ENCODE assay signal across 9 cellular contexts in the genomic region with DNA sequence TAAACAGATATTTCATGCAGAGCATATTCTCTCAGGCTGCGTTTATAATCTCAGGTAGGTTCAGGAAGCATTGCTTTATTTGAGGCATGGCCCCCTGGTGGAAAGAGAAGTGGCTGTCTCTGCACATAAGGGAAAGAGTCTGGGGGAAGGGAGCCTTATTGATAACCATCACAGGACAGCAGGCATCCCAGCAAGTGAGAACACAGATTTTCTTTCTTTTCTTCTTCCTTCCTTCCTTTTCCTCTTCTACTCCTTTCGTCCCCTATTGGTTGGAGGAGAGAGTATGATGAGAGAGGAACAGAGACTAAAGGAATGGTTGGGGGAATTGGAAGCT. TPM values are rescaled to one million over a fixed set of nuclear protein-coding genes. Genes with fewer than 3 reads are reported as not detected.
DNase-seq lines count a peak whose midpoint lies in the region; ATAC-seq and TF ChIP-seq lines count a peak whose summit lies in the region.
"Had no signal": no experiment of that assay in that cellular context is flagged by ENCODE, and none has a peak within 500 bp of the region (broad histone marks: within the 10 kb centered on the region; RNA-seq: fewer than 3 reads in every experiment).

No MANE protein-coding gene starts in this region.

- TF ChIP-seq CTCF in heart left ventricle (IDR thresholded peaks at IDR 0.05) = peak in 11 of 12 donors; percentile 14 to 42 (median 27)
- TF ChIP-seq CTCF in Loucy (conservative IDR thresholded peaks at IDR 0.05; ENCODE audit: low read length) = peak; percentile 74
- peak in 1 of 2 experiments; percentile 48 for TF ChIP-seq CTCF in brain (conservative IDR thresholded peaks at IDR 0.05)
- peak; percentile 24 for TF ChIP-seq CTCF in neutrophil (IDR thresholded peaks at IDR 0.05)

- peaks cover 6% of the 10 kb centered on the region for H3K4me1 Mint-ChIP-seq in brain
- peaks cover 19% of the 10 kb centered on the region for H3K4me1 Mint-ChIP-seq in stimulated activated effector memory CD8-positive, alpha-beta T cell treated with anti-CD3 and anti-CD28 coated beads, Interleukin-12 subunit alpha, Interleukin-12 subunit beta, amount 100 ng/mL, for 72 hours

- H3K4me1 ChIP-seq in heart left ventricle = peaks cover 0 to 39% (median 11%) of the 10 kb centered on the region in 12 donors
- no peaks in the 10 kb centered on the region for H3K4me1 ChIP-seq in Loucy (ENCODE audit: insufficient read depth, low read length, poor library complexity, severe bottlenecking)
- no peaks in the 10 kb centered on the region for H3K4me1 ChIP-seq in neutrophil (ENCODE audit: control insufficient read depth in 1 of 2, insufficient read depth in 1 of 2, low read depth in 1 of 2, low read length in 1 of 2)

- intact Hi-C loops in heart left ventricle (cut with DNase I) = no loop called here
- intact Hi-C loops in left cardiac atrium (cut with DNase I) = no loop called here

- no peak overlapping the region for H3K9ac ChIP-seq in Loucy (ENCODE audit: low read depth, low read length, poor library complexity, severe bottlenecking)

- H3K4me2 ChIP-seq in Loucy (ENCODE audit: low read depth, low read length, poor library complexity, severe bottlenecking) = no peak overlapping the region

- no peaks in the 10 kb centered on the region for H3K27me3 Mint-ChIP-seq in brain
- H3K27me3 Mint-ChIP-seq: activated naive CD4-positive, alpha-beta T cell treated with anti-CD3 and anti-CD28 coated beads, Interleukin-2, amount 50 U/mL, for 24 hours had no signal

- no peak overlapping the region for H3K27ac ChIP-seq in heart left ventricle
- H3K27ac ChIP-seq in neutrophil = no peak overlapping the region

- H3K36me3 Mint-ChIP-seq in brain = peaks cover 59% of the 10 kb centered on the region
- peaks cover 37% of the 10 kb centered on the region for H3K36me3 Mint-ChIP-seq in stimulated activated effector memory CD8-positive, alpha-beta T cell treated with anti-CD3 and anti-CD28 coated beads, Interleukin-12 subunit alpha, Interleukin-12 subunit beta, amount 100 ng/mL, for 72 hours

- no peak overlapping the region for H2AFZ ChIP-seq in Loucy (ENCODE audit: low read length)

- H3K79me2 ChIP-seq in Loucy (ENCODE audit: insufficient read depth, low read length) = peaks cover 12% of the 10 kb centered on the region; the same call in 1 of the 2 replicates

- 44 to 53% (median 51%) methylated on average over 2 of the region's 2 CpGs for WGBS in heart left ventricle, 4 donors

- H4K20me1 ChIP-seq in Loucy (ENCODE audit: insufficient read depth, low read length, poor library complexity, severe bottlenecking) = peaks cover 11% of the 10 kb centered on the region

- H3K9me2 ChIP-seq in Loucy (replicated peaks; ENCODE audit: low read depth, low read length) = no peaks in the 10 kb centered on the region

- ATAC-seq in heart left ventricle (no peak), left cardiac atrium (no peak), GM21447 (IDR thresholded peaks at IDR 0.05; ENCODE audit: unreplicated experiment) (no peak)
- ATAC-seq in stimulated activated effector memory CD8-positive, alpha-beta T cell treated with anti-CD3 and anti-CD28 coated beads, Interleukin-12 subunit alpha, Interleukin-12 subunit beta, amount 100 ng/mL, for 72 hours = no peak

- H3F3A ChIP-seq in Loucy (ENCODE audit: low read depth) = no peaks in the 10 kb centered on the region

- H3K36me3 ChIP-seq in heart left ventricle = peaks cover 0 to 33% (median 14%) of the 10 kb centered on the region in 9 donors
- H3K36me3 ChIP-seq in Loucy (ENCODE audit: insufficient read depth, low read length) = peaks cover 35% of the 10 kb centered on the region; the same call in 1 of the 2 replicates
- peaks cover 35% of the 10 kb centered on the region for H3K36me3 ChIP-seq in neutrophil

- DNase-seq in heart left ventricle = no peak
- DNase-seq in left cardiac atrium = no peak
- no peak for DNase-seq in mesenteric fat pad (ENCODE audit: low spot score)
- DNase-seq in stimulated activated effector memory CD8-positive, alpha-beta T cell treated with anti-CD3 and anti-CD28 coated beads, Interleukin-12 subunit alpha, Interleukin-12 subunit beta, amount 100 ng/mL, for 72 hours (ENCODE audit: low spot score in 2 of 2) = no peak

- no peak overlapping the region for H3K4me3 Mint-ChIP-seq in brain
- no peak overlapping the region for H3K4me3 Mint-ChIP-seq in stimulated activated effector memory CD8-positive, alpha-beta T cell treated with anti-CD3 and anti-CD28 coated beads, Interleukin-12 subunit alpha, Interleukin-12 subunit beta, amount 100 ng/mL, for 72 hours
- H3K4me3 Mint-ChIP-seq: activated naive CD4-positive, alpha-beta T cell treated with anti-CD3 and anti-CD28 coated beads, Interleukin-2, amount 50 U/mL, for 24 hours had no signal

- H3K9me3 Mint-ChIP-seq in brain = no peaks in the 10 kb centered on the region
- H3K9me3 Mint-ChIP-seq in stimulated activated effector memory CD8-positive, alpha-beta T cell treated with anti-CD3 and anti-CD28 coated beads, Interleukin-12 subunit alpha, Interleukin-12 subunit beta, amount 100 ng/mL, for 72 hours = peaks cover 2% of the 10 kb centered on the region
- H3K9me3 Mint-ChIP-seq: activated naive CD4-positive, alpha-beta T cell treated with anti-CD3 and anti-CD28 coated beads, Interleukin-2, amount 50 U/mL, for 24 hours had no signal

- TF ChIP-seq POLR2A in heart left ventricle (IDR thresholded peaks at IDR 0.05) = no peak

- H3K27ac Mint-ChIP-seq in brain = peak overlapping the region in 3 of 5 experiments; percentile 12 to 54 (median 16)
- H3K27ac Mint-ChIP-seq in stimulated activated effector memory CD8-positive, alpha-beta T cell treated with anti-CD3 and anti-CD28 coated beads, Interleukin-12 subunit alpha, Interleukin-12 subunit beta, amount 100 ng/mL, for 72 hours = no peak overlapping the region
- H3K27ac Mint-ChIP-seq: activated naive CD4-positive, alpha-beta T cell treated with anti-CD3 and anti-CD28 coated beads, Interleukin-2, amount 50 U/mL, for 24 hours had no signal

- H3K9me3 ChIP-seq in heart left ventricle = no peaks in the 10 kb centered on the region
- H3K9me3 ChIP-seq in Loucy (ENCODE audit: insufficient read depth, low read depth, low read length) = no peaks in the 10 kb centered on the region
- no peaks in the 10 kb centered on the region for H3K9me3 ChIP-seq in neutrophil

- H3K4me3 ChIP-seq in heart left ventricle (no peak overlapping the region), Loucy (ENCODE audit: low read length, poor library complexity, severe bottlenecking) (no peak overlapping the region), neutrophil (ENCODE audit: low read depth in 1 of 2, low read length in 1 of 2) (no peak overlapping the region)

- H3K27me3 ChIP-seq in heart left ventricle (no peaks in the 10 kb centered on the region), Loucy (ENCODE audit: insufficient read depth, low read length, poor library complexity, severe bottlenecking) (no peaks in the 10 kb centered on the region), neutrophil (no peaks in the 10 kb centered on the region)

RNA-seq across cellular contexts. Expression of a gene that starts 21.9 kb away (rescaled TPM):
- total RNA-seq in heart left ventricle = 10 to 100 TPM; 16.6 to 43.5 (median 31.7) TPM
- 10 to 100 TPM in 1 of 2 donors, 1 to 10 TPM in 1; 9.7 to 33.8 TPM for polyA plus RNA-seq in heart left ventricle
- total RNA-seq in left cardiac atrium = 10 to 100 TPM; 27.8 to 44.0 TPM
- polyA plus RNA-seq in brain (ENCODE audit: insufficient read depth, low read depth, low replicate concordance) = 15.0 TPM
- 36.6 TPM for total RNA-seq in mesenteric fat pad
